ENCODE assay signal across 8 cellular contexts in the genomic region with DNA sequence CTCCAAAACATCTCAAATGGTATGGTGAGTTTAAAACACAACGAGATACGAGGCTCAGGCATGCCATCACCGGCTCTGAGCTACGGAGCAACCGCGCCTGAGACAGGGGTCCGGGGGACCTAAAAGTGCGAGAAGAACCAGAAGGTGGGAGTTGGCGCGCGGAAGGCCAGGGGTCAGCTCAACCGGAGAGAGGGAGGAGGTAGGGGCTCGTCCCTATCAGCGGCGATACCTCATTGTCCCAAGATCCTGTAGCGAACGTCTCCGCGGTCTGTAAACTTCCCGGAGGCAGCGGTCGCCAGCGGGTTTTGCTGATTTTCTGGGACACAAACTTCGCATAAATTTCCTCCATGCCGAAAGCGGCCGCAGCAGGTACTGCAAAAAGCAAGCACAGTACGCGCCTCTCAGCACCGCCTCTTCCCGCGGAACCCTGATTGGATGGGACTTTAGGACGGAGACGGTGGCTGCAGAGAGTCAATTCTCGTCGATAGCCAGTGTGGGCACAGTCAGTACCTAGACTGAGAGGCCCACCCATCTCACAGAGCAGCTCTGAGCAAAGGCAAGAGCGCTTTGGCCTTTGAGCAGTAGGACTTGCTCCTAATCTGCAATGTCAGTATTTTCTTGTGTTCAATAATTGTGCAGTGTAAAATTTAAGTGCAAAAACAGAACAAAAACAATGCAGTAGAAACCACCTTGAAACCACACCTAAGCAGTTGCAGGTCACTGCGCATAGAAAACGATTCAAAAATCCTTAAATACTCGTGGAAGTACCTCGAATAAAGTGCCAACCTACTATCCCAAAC. TPM values are rescaled to one million over a fixed set of nuclear protein-coding genes. Genes with fewer than 3 reads are reported as not detected.
DNase-seq lines count a peak whose midpoint lies in the region; ATAC-seq and TF ChIP-seq lines count a peak whose summit lies in the region.

A gene with protein sequence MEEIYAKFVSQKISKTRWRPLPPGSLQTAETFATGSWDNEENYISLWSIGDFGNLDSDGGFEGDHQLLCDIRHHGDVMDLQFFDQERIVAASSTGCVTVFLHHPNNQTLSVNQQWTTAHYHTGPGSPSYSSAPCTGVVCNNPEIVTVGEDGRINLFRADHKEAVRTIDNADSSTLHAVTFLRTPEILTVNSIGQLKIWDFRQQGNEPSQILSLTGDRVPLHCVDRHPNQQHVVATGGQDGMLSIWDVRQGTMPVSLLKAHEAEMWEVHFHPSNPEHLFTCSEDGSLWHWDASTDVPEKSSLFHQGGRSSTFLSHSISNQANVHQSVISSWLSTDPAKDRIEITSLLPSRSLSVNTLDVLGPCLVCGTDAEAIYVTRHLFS (minus strand): TSS at position 383 of the 800 bp plus-strand sequence. CDS start 34 bp downstream, at position 349.

- H3F3A ChIP-seq in OCI-LY1 (ENCODE audit: insufficient read depth, low read length): no peaks in the 10 kb centered on the region

- no peaks in the 10 kb centered on the region for H3K4me1 ChIP-seq in HUES6 (ENCODE audit: control insufficient read depth, insufficient read depth, low read length)
- peaks cover 31% of the 10 kb centered on the region for H3K4me1 ChIP-seq in OCI-LY1 (ENCODE audit: insufficient read depth, low read length, severe bottlenecking)

- H3K27ac ChIP-seq in HUES6 (ENCODE audit: low read depth, low read length) (peak within 1 kb of the TSS; percentile 54; the same call in 1 of the 2 replicates), OCI-LY1 (ENCODE audit: low read depth, low read length, poor library complexity, severe bottlenecking) (peak within 1 kb of the TSS; percentile 54)

- H3K4me3 ChIP-seq in HUES6 (ENCODE audit: low read depth, low read length) (peak within 1 kb of the TSS; percentile 87), OCI-LY1 (ENCODE audit: low read depth, low read length, poor library complexity, severe bottlenecking) (peak within 1 kb of the TSS; percentile 90), epithelial cell of esophagus (ENCODE audit: low read length) (peak within 1 kb of the TSS; percentile 99)

- peak within 1 kb of the TSS; percentile 76; the same call in 1 of the 2 replicates for H2AFZ ChIP-seq in OCI-LY1 (ENCODE audit: low read length)

- no peaks in the 10 kb centered on the region for H3K9me2 ChIP-seq in OCI-LY1 (ENCODE audit: low read depth, low read length)

- no peaks in the 10 kb centered on the region for H4K20me1 ChIP-seq in OCI-LY1 (ENCODE audit: insufficient read depth, low read length)

- H3K9ac ChIP-seq in HUES6 (ENCODE audit: low read length) (peak within 1 kb of the TSS; percentile 92), OCI-LY1 (ENCODE audit: low read length) (peak within 1 kb of the TSS; percentile 85)

- ATAC-seq in GM21381 (IDR thresholded peaks at IDR 0.05; ENCODE audit: unreplicated experiment): peak; percentile 51

- peak; percentile 89 for DNase-seq in D341Med (ENCODE audit: low spot score)
- DNase-seq in activated CD8-positive, alpha-beta memory T cell treated with anti-CD3 and anti-CD28 coated beads, Interleukin-2, amount 50 U/mL, for 48 hours: peak; percentile 96
- peak; percentile 96 for DNase-seq in epithelial cell of esophagus (ENCODE audit: low read depth)
- peak; percentile 95 for DNase-seq in mucosa of gallbladder (ENCODE audit: low spot score)
- peak; percentile 83 to 87 for DNase-seq in stimulated activated CD8-positive, alpha-beta memory T cell treated with anti-CD3 and anti-CD28 coated beads, Interleukin-4, amount 100 ng/mL, for 4 hours (ENCODE audit: low read depth in 2 of 2, low spot score in 1 of 2)

- no peaks in the 10 kb centered on the region for H3K27me3 ChIP-seq in HUES6 (ENCODE audit: control insufficient read depth, insufficient read depth, low read length)
- no peaks in the 10 kb centered on the region for H3K27me3 ChIP-seq in OCI-LY1 (ENCODE audit: insufficient read depth, low read length)

- peak within 1 kb of the TSS; percentile 91 for H3K4me2 ChIP-seq in OCI-LY1 (ENCODE audit: low read length)

- peak; percentile 51 for TF ChIP-seq CTCF in OCI-LY1 (IDR thresholded peaks at IDR 0.05; ENCODE audit: low read length)
- peak; percentile 55 for TF ChIP-seq CTCF in epithelial cell of esophagus (IDR thresholded peaks at IDR 0.05; ENCODE audit: insufficient read depth, low read depth, low read length, missing control alignments)

- H3K79me2 ChIP-seq in OCI-LY1 (ENCODE audit: insufficient read depth, low read length): peaks cover 26% of the 10 kb centered on the region

- H3K9me3 ChIP-seq in HUES6 (ENCODE audit: control insufficient read depth, insufficient read depth, low read depth, low read length): no peaks in the 10 kb centered on the region
- H3K9me3 ChIP-seq in OCI-LY1 (ENCODE audit: low read length): no peaks in the 10 kb centered on the region

- peaks cover 22% of the 10 kb centered on the region for H3K36me3 ChIP-seq in HUES6 (ENCODE audit: control insufficient read depth, insufficient read depth, low read length)
- H3K36me3 ChIP-seq in OCI-LY1 (ENCODE audit: insufficient read depth, low read length): peaks cover 25% of the 10 kb centered on the region

RNA-seq across cellular contexts. Expression of the gene that starts here (rescaled TPM):
- 31.6 TPM for total RNA-seq in mucosa of gallbladder

Comparison
In these comparisons a context has a peak if more than half of its experiments do, and no peak if none do; other contexts are left out.
1. Peak in every context shown above with its lines: DNase-seq, ATAC-seq, H3K4me3 ChIP-seq and H3K27ac ChIP-seq.